In genomic region chr11:114124601-114125144, GRCh38 we compare ENCODE assay signal across 20 cellular contexts.
DNase-seq lines count a peak whose midpoint lies in the region; TF ChIP-seq lines count a peak whose summit lies in the region.
"Had no signal": no experiment of that assay in that cellular context is flagged by ENCODE, and none has a peak within 500 bp of the region (broad histone marks: within the 10 kb centered on the region; RNA-seq: fewer than 3 reads in every experiment).

No MANE protein-coding gene starts in this region.

- DNase-seq in CD8-positive, alpha-beta memory T cell, result no peak
- DNase-seq in NCI-H69 (lab: John Stamatoyannopoulos, UW), result peak; percentile 17
- DNase-seq in myocyte (ENCODE audit: low read depth), result peak; percentile 44
- no peak for DNase-seq in RKO (ENCODE audit: low spot score)
- no peak for DNase-seq in uterus
- DNase-seq in activated gamma-delta T cell (lab: John Stamatoyannopoulos, UW), result no peak
- DNase-seq in NK-92 treated with Interleukin-12 subunit alpha and Interleukin-12 subunit beta, amount 100 ng/mL, for 24 hours (lab: John Stamatoyannopoulos, UW), result no peak
- DNase-seq: ACHN, C1 segment of cervical spinal cord, DMS79 treated with DMSO at 0.1 percent for 48 hours, KG1, MV-4-11, NCI-H187, NCI-H2107, NCI-H345, NCI-H526 treated with DMSO at 0.1 percent for 48 hours, RPMI8226, SIG-M5 had no signal

- peak overlapping the region in 2 of 3 donors; percentile 39 to 61 for H3K9ac ChIP-seq in skeletal muscle tissue (ENCODE audit: low read depth in 1 of 3, low read length in 3 of 3)

- CTCF ChIA-PET in CD8-positive, alpha-beta memory T cell (lab: Charles Lee), result no interaction called here

- peak overlapping the region in 1 of 7 donors; percentile 25 for H3K4me3 Mint-ChIP-seq in CD8-positive, alpha-beta memory T cell

- peak overlapping the region in 5 of 8 donors; percentile 38 to 88 (median 64) for H3K27ac Mint-ChIP-seq in CD8-positive, alpha-beta memory T cell

- no peak for TF ChIP-seq CTCF in uterus (IDR thresholded peaks at IDR 0.05)

- intact Hi-C loops in uterus (cut with DNase I; ENCODE audit: low total_unique reads), result loop anchor here (10.0 kb wide), 1 partner anchor 60 kb away; no protein-coding TSS in a partner anchor

- H3K27me3 ChIP-seq in CD8-positive, alpha-beta memory T cell (ENCODE audit: insufficient read depth, low read length, poor library complexity, severe bottlenecking), result no peaks in the 10 kb centered on the region
- H3K27me3 ChIP-seq in skeletal muscle tissue (ENCODE audit: control insufficient read depth in 3 of 3, insufficient read depth in 3 of 3, low read length in 3 of 3) (no peaks in the 10 kb centered on the region), uterus (no peaks in the 10 kb centered on the region)

- peaks cover 0 to 2% (median 0%) of the 10 kb centered on the region in 3 donors for H3K36me3 Mint-ChIP-seq in CD8-positive, alpha-beta memory T cell

- TF ChIP-seq POLR2A in uterus (IDR thresholded peaks at IDR 0.05), result no peak

- H3K27me3 Mint-ChIP-seq in CD8-positive, alpha-beta memory T cell, result peaks cover 0 to 5% of the 10 kb centered on the region in 2 donors

- no peaks in the 10 kb centered on the region for H3K4me1 ChIP-seq in CD8-positive, alpha-beta memory T cell (ENCODE audit: insufficient read depth, low read length)
- H3K4me1 ChIP-seq in skeletal muscle tissue (ENCODE audit: control insufficient read depth in 3 of 3, insufficient read depth in 3 of 3, low read length in 3 of 3) (peaks cover 93 to 100% (median 97%) of the 10 kb centered on the region in 3 donors), uterus (peaks cover 8 to 14% of the 10 kb centered on the region in 2 donors)
- H3K4me1 ChIP-seq: HAP-1 had no signal

- no peaks in the 10 kb centered on the region for H3K36me3 ChIP-seq in CD8-positive, alpha-beta memory T cell (ENCODE audit: insufficient read depth, low read length)
- peaks cover 5 to 9% (median 7%) of the 10 kb centered on the region in 3 donors for H3K36me3 ChIP-seq in skeletal muscle tissue (ENCODE audit: control insufficient read depth in 3 of 3, insufficient read depth in 3 of 3, low read length in 3 of 3)
- no peaks in the 10 kb centered on the region for H3K36me3 ChIP-seq in uterus
- H3K36me3 ChIP-seq: HAP-1 had no signal

- POLR2A ChIA-PET in CD8-positive, alpha-beta memory T cell (lab: Charles Lee), result no interaction called here

- peaks cover 5 to 49% (median 46%) of the 10 kb centered on the region in 3 donors for H3K4me1 Mint-ChIP-seq in CD8-positive, alpha-beta memory T cell

- H3K9me3 Mint-ChIP-seq in CD8-positive, alpha-beta memory T cell, result no peaks in the 10 kb centered on the region

- H3K9me3 ChIP-seq in CD8-positive, alpha-beta memory T cell (ENCODE audit: low read length), result no peaks in the 10 kb centered on the region
- H3K9me3 ChIP-seq in skeletal muscle tissue (ENCODE audit: control insufficient read depth in 3 of 3, low read length in 3 of 3) (no peaks in the 10 kb centered on the region), uterus (no peaks in the 10 kb centered on the region)
- H3K9me3 ChIP-seq: HAP-1 had no signal

- H3K4me3 ChIP-seq in CD8-positive, alpha-beta memory T cell (ENCODE audit: low read length), result no peak overlapping the region
- H3K4me3 ChIP-seq in skeletal muscle tissue (ENCODE audit: low read length in 3 of 3) (no peak overlapping the region), uterus (no peak overlapping the region)
- H3K4me3 ChIP-seq: HAP-1 had no signal

- no peak overlapping the region for H3K27ac ChIP-seq in CD8-positive, alpha-beta memory T cell (ENCODE audit: low read depth, low read length)
- H3K27ac ChIP-seq in skeletal muscle tissue (ENCODE audit: low read depth, low read length), result peak overlapping the region; percentile 84
- H3K27ac ChIP-seq in uterus, result no peak overlapping the region

Comparison
In these comparisons a context has a peak if more than half of its experiments do, and no peak if none do; other contexts are left out.
1. DNase-seq: peak in NCI-H69 (single experiment) and myocyte (single experiment); none in CD8-positive, alpha-beta memory T cell (0 of 5), RKO (single experiment), uterus (0 of 2), activated gamma-delta T cell (single experiment) and NK-92 treated with Interleukin-12 subunit alpha and Interleukin-12 subunit beta, amount 100 ng/mL, for 24 hours (single experiment).